Comparison of ENCODE assay signal across 1 cellular context in the genomic region with DNA sequence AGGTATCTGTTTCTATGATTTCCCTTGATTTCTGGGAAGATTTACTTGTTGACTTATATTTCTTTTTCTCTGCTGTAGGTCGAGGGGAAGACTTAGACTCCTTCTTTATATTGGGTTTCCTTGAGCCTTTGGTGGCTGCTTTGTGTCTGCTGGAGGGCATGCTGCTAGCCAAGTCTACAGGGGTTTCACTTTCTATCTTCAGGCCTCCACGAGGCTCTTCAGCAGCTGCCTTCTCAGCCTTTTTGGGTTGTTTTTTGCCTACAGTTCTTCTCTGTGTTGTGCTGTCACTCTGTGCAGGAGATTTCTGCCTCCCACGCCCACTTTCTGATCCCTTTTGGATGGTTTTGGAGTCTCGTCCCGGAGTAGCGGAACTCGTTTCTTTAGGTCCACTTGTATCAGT.
TF ChIP-seq lines count a peak whose summit lies in the region.

No MANE protein-coding gene starts in this region.

TF ChIP-seq in IMR-90, 13 proteins besides CTCF, POLR2A, EP300 and RAD21:
- TF ChIP-seq FOS (IDR thresholded peaks at IDR 0.05; ENCODE audit: low read depth, low read length) (no peak), MXI1 (IDR thresholded peaks at IDR 0.05; ENCODE audit: borderline replicate concordance, low read depth, low read length) (no peak), RCOR1 (IDR thresholded peaks at IDR 0.05; ENCODE audit: insufficient replicate concordance, low read length) (no peak), USF2 (IDR thresholded peaks at IDR 0.05; ENCODE audit: low read depth, low read length) (no peak), BHLHE40 (IDR thresholded peaks at IDR 0.05; ENCODE audit: low read depth, low read length) (no peak), SMC3 (IDR thresholded peaks at IDR 0.05; ENCODE audit: low read depth, low read length) (no peak)
